In the genomic region with DNA sequence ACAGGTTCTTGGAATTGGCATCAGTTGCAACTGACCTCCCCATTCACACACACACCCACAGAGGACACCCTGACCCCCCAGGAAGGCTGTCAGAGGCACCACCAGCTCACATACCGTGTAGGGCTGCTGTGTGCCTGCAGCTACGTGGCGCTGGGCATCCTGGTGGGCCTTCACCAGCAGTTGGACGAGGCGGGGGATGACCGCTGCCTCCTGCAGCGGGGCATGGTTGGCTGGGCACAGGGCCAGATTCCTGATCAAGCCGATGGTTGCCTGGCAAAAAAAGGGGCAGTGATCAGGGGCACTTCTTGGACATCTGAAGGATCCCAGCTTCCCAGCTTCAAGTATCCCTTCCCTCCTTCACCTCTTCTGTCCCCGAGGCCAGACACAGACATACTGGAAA, we compare ENCODE assay signal across 1 cellular context.
TF ChIP-seq lines count a peak whose summit lies in the region.

No MANE protein-coding gene starts in this region.

TF ChIP-seq in HepG2, 621 proteins besides CTCF, POLR2A, EP300 and RAD21:
- TF ChIP-seq FOXO1 (CRISPR knock-in tag; IDR thresholded peaks at IDR 0.05) (no peak), SMAD9 (CRISPR knock-in tag; IDR thresholded peaks at IDR 0.05) (no peak)
- TF ChIP-seq, protein P1, sequence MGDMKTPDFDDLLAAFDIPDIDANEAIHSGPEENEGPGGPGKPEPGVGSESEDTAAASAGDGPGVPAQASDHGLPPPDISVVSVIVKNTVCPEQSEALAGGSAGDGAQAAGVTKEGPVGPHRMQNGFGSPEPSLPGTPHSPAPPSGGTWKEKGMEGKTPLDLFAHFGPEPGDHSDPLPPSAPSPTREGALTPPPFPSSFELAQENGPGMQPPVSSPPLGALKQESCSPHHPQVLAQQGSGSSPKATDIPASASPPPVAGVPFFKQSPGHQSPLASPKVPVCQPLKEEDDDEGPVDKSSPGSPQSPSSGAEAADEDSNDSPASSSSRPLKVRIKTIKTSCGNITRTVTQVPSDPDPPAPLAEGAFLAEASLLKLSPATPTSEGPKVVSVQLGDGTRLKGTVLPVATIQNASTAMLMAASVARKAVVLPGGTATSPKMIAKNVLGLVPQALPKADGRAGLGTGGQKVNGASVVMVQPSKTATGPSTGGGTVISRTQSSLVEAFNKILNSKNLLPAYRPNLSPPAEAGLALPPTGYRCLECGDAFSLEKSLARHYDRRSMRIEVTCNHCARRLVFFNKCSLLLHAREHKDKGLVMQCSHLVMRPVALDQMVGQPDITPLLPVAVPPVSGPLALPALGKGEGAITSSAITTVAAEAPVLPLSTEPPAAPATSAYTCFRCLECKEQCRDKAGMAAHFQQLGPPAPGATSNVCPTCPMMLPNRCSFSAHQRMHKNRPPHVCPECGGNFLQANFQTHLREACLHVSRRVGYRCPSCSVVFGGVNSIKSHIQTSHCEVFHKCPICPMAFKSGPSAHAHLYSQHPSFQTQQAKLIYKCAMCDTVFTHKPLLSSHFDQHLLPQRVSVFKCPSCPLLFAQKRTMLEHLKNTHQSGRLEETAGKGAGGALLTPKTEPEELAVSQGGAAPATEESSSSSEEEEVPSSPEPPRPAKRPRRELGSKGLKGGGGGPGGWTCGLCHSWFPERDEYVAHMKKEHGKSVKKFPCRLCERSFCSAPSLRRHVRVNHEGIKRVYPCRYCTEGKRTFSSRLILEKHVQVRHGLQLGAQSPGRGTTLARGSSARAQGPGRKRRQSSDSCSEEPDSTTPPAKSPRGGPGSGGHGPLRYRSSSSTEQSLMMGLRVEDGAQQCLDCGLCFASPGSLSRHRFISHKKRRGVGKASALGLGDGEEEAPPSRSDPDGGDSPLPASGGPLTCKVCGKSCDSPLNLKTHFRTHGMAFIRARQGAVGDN (CRISPR knock-in tag; IDR thresholded peaks at IDR 0.05): 0 out of 2 replicates have a peak, but pooled peaks have one; percentile 15
